ENCODE assay signal across 18 cellular contexts in the genomic region with DNA sequence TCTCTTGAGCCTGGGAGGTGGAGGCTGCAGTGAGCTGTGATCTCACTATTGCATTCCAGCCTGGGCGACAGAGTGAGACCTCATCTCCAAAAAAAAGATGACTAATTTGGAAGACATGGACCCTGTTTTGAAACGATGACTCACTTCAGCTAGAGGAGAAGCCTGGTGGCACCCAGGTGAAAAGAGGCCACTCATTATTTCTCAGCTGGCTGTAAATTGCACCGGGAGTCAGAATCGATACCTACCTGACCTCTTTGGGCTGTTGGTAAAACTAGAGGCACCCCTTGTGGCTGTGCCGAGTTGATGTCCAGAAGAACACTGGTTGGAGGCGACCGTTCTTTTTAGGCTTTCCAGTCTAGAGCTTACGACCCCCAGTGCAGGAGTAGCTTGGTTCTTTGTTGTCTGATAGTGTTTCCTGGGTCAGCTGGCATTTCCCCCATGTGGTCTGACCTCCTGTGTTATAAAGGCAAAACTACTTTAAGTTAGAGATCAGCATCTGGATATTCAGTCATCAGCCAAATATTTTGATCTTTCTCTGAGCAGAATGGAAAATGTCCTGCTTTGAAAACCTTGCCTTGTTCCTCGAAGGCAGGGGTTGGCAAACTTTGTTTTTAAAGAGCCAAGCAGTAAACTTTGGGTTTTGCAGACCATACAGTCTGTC.
DNase-seq lines count a peak whose midpoint lies in the region; ATAC-seq and TF ChIP-seq lines count a peak whose summit lies in the region.
"Had no signal": no experiment of that assay in that cellular context is flagged by ENCODE, and none has a peak within 500 bp of the region (broad histone marks: within the 10 kb centered on the region; RNA-seq: fewer than 3 reads in every experiment).

No MANE protein-coding gene starts in this region.

- H3K4me3 Mint-ChIP-seq in activated CD8-positive, alpha-beta T cell treated with anti-CD3 and anti-CD28 coated beads for 36 hours: no peak overlapping the region
- H3K4me3 Mint-ChIP-seq in activated T-cell treated with anti-CD3 and anti-CD28 coated beads, Interleukin-2, amount 50 U/mL, for 4 hours: no peak overlapping the region
- H3K4me3 Mint-ChIP-seq: activated CD4-positive, alpha-beta T cell treated with anti-CD3 and anti-CD28 coated beads, Interleukin-2, amount 10 ng/mL, durations not matched to agents 24 days and 14 days; dendritic cell treated with granulocyte-macrophage colony-stimulating factor and Interleukin-4, amounts not matched to agents 40 ng/mL and 50 ng/mL, for 4 days; mesothelial cell of epicardium; T-helper 17 cell had no signal

- peak; percentile 15 for DNase-seq in AG08396 (ENCODE audit: low spot score)
- DNase-seq in HCT116 (ENCODE audit: low read depth, low spot score): peak; percentile 36
- no peak for DNase-seq in activated CD8-positive, alpha-beta T cell treated with anti-CD3 and anti-CD28 coated beads for 36 hours
- peak; percentile 44 for DNase-seq in iris pigment epithelial cell (ENCODE audit: low read depth)
- DNase-seq in dorsolateral prefrontal cortex: no peak
- no peak for DNase-seq in globus pallidus (ENCODE audit: low spot score)
- no peak for DNase-seq in putamen (ENCODE audit: low spot score)
- no peak for DNase-seq in activated T-cell treated with anti-CD3 and anti-CD28 coated beads, Interleukin-2, amount 50 U/mL, for 4 hours
- DNase-seq: activated CD4-positive, alpha-beta T cell treated with anti-CD3 and anti-CD28 coated beads, Interleukin-2, amount 10 ng/mL, durations not matched to agents 24 days and 14 days; amygdala; BE2C; KBM-7; NCI-H1694 treated with DMSO at 0.1 percent for 48 hours; NCI-H748 treated with DMSO at 0.1 percent for 48 hours; T-helper 17 cell had no signal

- H3K27me3 ChIP-seq in HCT116 (ENCODE audit: insufficient read depth, low read length): no peaks in the 10 kb centered on the region
- H3K27me3 ChIP-seq in dorsolateral prefrontal cortex: no peaks in the 10 kb centered on the region
- H3K27me3 ChIP-seq: BE2C had no signal

- no peaks in the 10 kb centered on the region for H3K9me2 ChIP-seq in HCT116 (ENCODE audit: insufficient read depth)

- no peak overlapping the region for H3K27ac Mint-ChIP-seq in activated CD8-positive, alpha-beta T cell treated with anti-CD3 and anti-CD28 coated beads for 36 hours
- H3K27ac Mint-ChIP-seq: activated CD4-positive, alpha-beta T cell treated with anti-CD3 and anti-CD28 coated beads, Interleukin-2, amount 10 ng/mL, durations not matched to agents 24 days and 14 days; dendritic cell treated with granulocyte-macrophage colony-stimulating factor and Interleukin-4, amounts not matched to agents 40 ng/mL and 50 ng/mL, for 4 days; mesothelial cell of epicardium had no signal

- RAD21 ChIA-PET in HCT116 (lab: Charles Lee; ENCODE audit: low non-redundant PET in 1 of 2, low total read pairs in 2 of 2, uncharacterized antibody in 2 of 2, unreplicated experiment in 2 of 2): no interaction called here

- H3K27me3 Mint-ChIP-seq in activated CD8-positive, alpha-beta T cell treated with anti-CD3 and anti-CD28 coated beads for 36 hours: no peaks in the 10 kb centered on the region
- no peaks in the 10 kb centered on the region for H3K27me3 Mint-ChIP-seq in activated T-cell treated with anti-CD3 and anti-CD28 coated beads, Interleukin-2, amount 50 U/mL, for 4 hours (ENCODE audit: low read depth)
- H3K27me3 Mint-ChIP-seq: activated CD4-positive, alpha-beta T cell treated with anti-CD3 and anti-CD28 coated beads, Interleukin-2, amount 10 ng/mL, durations not matched to agents 24 days and 14 days; dendritic cell treated with granulocyte-macrophage colony-stimulating factor and Interleukin-4, amounts not matched to agents 40 ng/mL and 50 ng/mL, for 4 days; T-helper 17 cell had no signal

- peaks cover 28% of the 10 kb centered on the region for H3K4me1 Mint-ChIP-seq in activated CD8-positive, alpha-beta T cell treated with anti-CD3 and anti-CD28 coated beads for 36 hours (ENCODE audit: low read depth)
- H3K4me1 Mint-ChIP-seq in activated T-cell treated with anti-CD3 and anti-CD28 coated beads, Interleukin-2, amount 50 U/mL, for 4 hours (ENCODE audit: low read depth): peaks cover 83% of the 10 kb centered on the region
- H3K4me1 Mint-ChIP-seq: mesothelial cell of epicardium had no signal

- no peaks in the 10 kb centered on the region for H3K36me3 ChIP-seq in HCT116 (ENCODE audit: control insufficient read depth in 1 of 2, insufficient read depth in 2 of 2, low read length in 2 of 2)
- H3K36me3 ChIP-seq: BE2C had no signal

- CTCF ChIA-PET in HCT116 (lab: Charles Lee): no interaction called here
- CTCF ChIA-PET in activated CD8-positive, alpha-beta T cell treated with anti-CD3 and anti-CD28 coated beads for 36 hours (lab: Charles Lee): interaction anchor here (1.1 kb wide), 1 partner anchor 21 kb away, joined by 3 read pairs; no protein-coding TSS in a partner anchor

- no peak overlapping the region for H3K27ac ChIP-seq in HCT116 (ENCODE audit: low read depth, low read length)
- no peak overlapping the region for H3K27ac ChIP-seq in dorsolateral prefrontal cortex

- H4K20me1 ChIP-seq in HCT116 (ENCODE audit: insufficient read depth): no peaks in the 10 kb centered on the region

- H3K9me3 ChIP-seq in HCT116 (ENCODE audit: control insufficient read depth in 1 of 2, insufficient read depth in 1 of 2, low read depth in 1 of 2, low read length in 2 of 2): peaks cover 0 to 4% of the 10 kb centered on the region in 2 experiments; a peak in 1 of 4 replicates
- H3K9me3 ChIP-seq: BE2C had no signal

- 0 out of 6 replicates have a peak, but pooled peaks of 1 of the 3 experiments have one; percentile 12 for TF ChIP-seq CTCF in HCT116 (IDR thresholded peaks at IDR 0.05 in 2 of 3, conservative IDR thresholded peaks at IDR 0.05 in 1 of 3; ENCODE audit: borderline replicate concordance in 1 of 3, insufficient read depth in 1 of 3, low read depth in 2 of 3, low read length in 2 of 3)
- no peak for TF ChIP-seq CTCF in activated CD8-positive, alpha-beta T cell treated with anti-CD3 and anti-CD28 coated beads for 36 hours (IDR thresholded peaks at IDR 0.05)
- no peak for TF ChIP-seq CTCF in dorsolateral prefrontal cortex (IDR thresholded peaks at IDR 0.05 in 54 of 56, conservative IDR thresholded peaks at IDR 0.05 in 2 of 56; ENCODE audit: low read depth in 1 of 56, partially characterized antibody in 56 of 56)

- peaks cover 8% of the 10 kb centered on the region for H3K9me3 Mint-ChIP-seq in activated CD8-positive, alpha-beta T cell treated with anti-CD3 and anti-CD28 coated beads for 36 hours
- no peaks in the 10 kb centered on the region for H3K9me3 Mint-ChIP-seq in activated T-cell treated with anti-CD3 and anti-CD28 coated beads, Interleukin-2, amount 50 U/mL, for 4 hours

- POLR2A ChIA-PET in HCT116 (lab: Charles Lee): interaction anchor here (0.6 kb wide), 1 partner anchor 15 kb away, joined by 3 read pairs; no protein-coding TSS in a partner anchor
- POLR2A ChIA-PET in activated CD8-positive, alpha-beta T cell treated with anti-CD3 and anti-CD28 coated beads for 36 hours (lab: Charles Lee): interaction anchor here (0.5 kb wide), 1 partner anchor 19 kb away, joined by 3 read pairs; no protein-coding TSS in a partner anchor

- peaks cover 4 to 15% of the 10 kb centered on the region in 2 experiments; a peak in 3 of 4 replicates for H3K4me1 ChIP-seq in HCT116 (ENCODE audit: control insufficient read depth in 1 of 2, insufficient read depth in 2 of 2, low read length in 2 of 2)

- H3K4me2 ChIP-seq in HCT116 (ENCODE audit: low read length): peak overlapping the region; percentile 51

- no peak overlapping the region for H2AFZ ChIP-seq in HCT116 (ENCODE audit: low read depth, low read length, poor library complexity, severe bottlenecking)

- intact Hi-C loops in HCT116 (cut with micrococcal nuclease) (no loop called here), dorsolateral prefrontal cortex (cut with DNase I) (no loop called here)
- intact Hi-C loops in activated CD8-positive, alpha-beta T cell treated with anti-CD3 and anti-CD28 coated beads for 36 hours (cut with micrococcal nuclease): no loop called here

- TF ChIP-seq POLR2A in HCT116 (IDR thresholded peaks at IDR 0.05; ENCODE audit: borderline replicate concordance, extremely low read depth, insufficient read depth, insufficient read length): no peak

- no TSS peak for BruUV-seq in HCT116 (replicated peaks; lab: Mats Ljungman, UMichigan)

- no peak overlapping the region for H3K9ac ChIP-seq in HCT116 (ENCODE audit: low read length)

- no peak for TF ChIP-seq RAD21 in HCT116 (IDR thresholded peaks at IDR 0.05; ENCODE audit: low read depth)

- H3K36me3 Mint-ChIP-seq in activated CD8-positive, alpha-beta T cell treated with anti-CD3 and anti-CD28 coated beads for 36 hours (ENCODE audit: low read depth): peaks cover 3% of the 10 kb centered on the region
- peaks cover 15% of the 10 kb centered on the region for H3K36me3 Mint-ChIP-seq in activated T-cell treated with anti-CD3 and anti-CD28 coated beads, Interleukin-2, amount 50 U/mL, for 4 hours (ENCODE audit: insufficient read depth)

- H3K4me3 ChIP-seq in HCT116 (replicated peaks in 1 of 2; ENCODE audit: low read depth in 1 of 2, low read length in 2 of 2) (no peak overlapping the region), dorsolateral prefrontal cortex (no peak overlapping the region)

- peak; percentile 80 for ATAC-seq in HCT116
- ATAC-seq in activated CD8-positive, alpha-beta T cell treated with anti-CD3 and anti-CD28 coated beads for 36 hours: peak; percentile 13
- ATAC-seq in activated T-cell treated with anti-CD3 and anti-CD28 coated beads, Interleukin-2, amount 50 U/mL, for 4 hours: no peak
- ATAC-seq: Right ventricle myocardium inferior, T-helper 17 cell had no signal

- no peaks in the 10 kb centered on the region for H3K79me2 ChIP-seq in HCT116 (ENCODE audit: insufficient read depth, low read length)

TF ChIP-seq in HCT116, 20 proteins besides CTCF, POLR2A, EP300 and RAD21:
- TF ChIP-seq YY1 (IDR thresholded peaks at IDR 0.05; ENCODE audit: extremely low read depth, insufficient replicate concordance, low read depth, low read length): no peak
- TF ChIP-seq CBX3 (IDR thresholded peaks at IDR 0.05; ENCODE audit: low read depth): no peak
- peak; percentile 42; the same call in 1 of the 2 replicates for TF ChIP-seq JUND (IDR thresholded peaks at IDR 0.05)
- peak; percentile 62 for TF ChIP-seq FOSL1 (IDR thresholded peaks at IDR 0.05; ENCODE audit: low read depth)
- TF ChIP-seq, protein P1, sequence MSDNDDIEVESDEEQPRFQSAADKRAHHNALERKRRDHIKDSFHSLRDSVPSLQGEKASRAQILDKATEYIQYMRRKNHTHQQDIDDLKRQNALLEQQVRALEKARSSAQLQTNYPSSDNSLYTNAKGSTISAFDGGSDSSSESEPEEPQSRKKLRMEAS (IDR thresholded peaks at IDR 0.05): no peak
- no peak for TF ChIP-seq SIN3A (IDR thresholded peaks at IDR 0.05; ENCODE audit: low read depth)
- TF ChIP-seq ZNF274 (IDR thresholded peaks at IDR 0.05; ENCODE audit: low read depth, low read length): no peak
- TF ChIP-seq SP1 (IDR thresholded peaks at IDR 0.05; ENCODE audit: low read depth): no peak; the same call in 1 of the 2 replicates
- TF ChIP-seq SRF (IDR thresholded peaks at IDR 0.05; ENCODE audit: low read depth): no peak

Comparison
In these comparisons a context has a peak if more than half of its experiments do, and no peak if none do; other contexts are left out.
1. DNase-seq: peak in AG08396 (single experiment), HCT116 (single experiment) and iris pigment epithelial cell (single experiment); none in activated CD8-positive, alpha-beta T cell treated with anti-CD3 and anti-CD28 coated beads for 36 hours (single experiment), dorsolateral prefrontal cortex (0 of 10), globus pallidus (single experiment), putamen (single experiment) and activated T-cell treated with anti-CD3 and anti-CD28 coated beads, Interleukin-2, amount 50 U/mL, for 4 hours (single experiment).
2. ATAC-seq: peak in HCT116 (single experiment) and activated CD8-positive, alpha-beta T cell treated with anti-CD3 and anti-CD28 coated beads for 36 hours (single experiment); none in activated T-cell treated with anti-CD3 and anti-CD28 coated beads, Interleukin-2, amount 50 U/mL, for 4 hours (0 of 2).